ENCODE assay signal across 8 cellular contexts in the genomic region with DNA sequence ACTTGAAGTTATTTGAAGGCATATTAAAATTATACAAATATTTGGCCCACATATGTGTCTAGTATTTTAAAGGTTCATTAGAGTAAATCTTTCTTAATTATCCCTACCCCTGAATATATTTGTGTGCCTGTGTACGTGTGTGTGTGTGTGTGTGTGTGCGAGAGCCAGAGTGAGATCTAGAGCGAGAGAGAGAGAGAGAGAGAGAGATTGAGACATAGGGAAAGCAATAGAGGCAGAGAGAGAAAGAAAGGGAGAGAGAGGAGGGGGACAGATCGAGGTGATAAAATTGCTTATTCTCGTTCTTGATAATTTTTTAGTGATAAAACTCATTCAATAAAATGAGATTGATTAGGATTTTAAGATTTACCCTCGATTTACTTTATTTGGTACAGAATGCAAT. TPM values are rescaled to one million over a fixed set of nuclear protein-coding genes. Genes with fewer than 3 reads are reported as not detected.
"Had no signal": no experiment of that assay in that cellular context is flagged by ENCODE, and none has a peak within 500 bp of the region (broad histone marks: within the 10 kb centered on the region; RNA-seq: fewer than 3 reads in every experiment).

No MANE protein-coding gene starts in this region.

- H3K4me3 ChIP-seq: GM12878 had no signal

- FAIRE-seq: GM12878, GM12891, GM12892, GM18507, GM19239 had no signal

- DNase-seq: GDM1, GF-D8 had no signal

RNA-seq across cellular contexts. Expression of gene ADAMTS19, which starts 47.4 kb away (rescaled TPM):
- total RNA-seq: G401, GM12878 had no signal
